In genomic region chr7:94632338-94633024, GRCh38 we compare ENCODE assay signal across 9 cellular contexts. TPM values are rescaled to one million over a fixed set of nuclear protein-coding genes. Genes with fewer than 3 reads are reported as not detected.
DNase-seq lines count a peak whose midpoint lies in the region; ATAC-seq, FAIRE-seq and TF ChIP-seq lines count a peak whose summit lies in the region.
"Had no signal": no experiment of that assay in that cellular context is flagged by ENCODE, and none has a peak within 500 bp of the region (broad histone marks: within the 10 kb centered on the region; RNA-seq: fewer than 3 reads in every experiment).

No MANE protein-coding gene starts in this region.

- peak overlapping the region; percentile 73 for H3K27ac ChIP-seq in endodermal cell (ENCODE audit: low read depth, low read length)
- H3K27ac ChIP-seq in small intestine (ENCODE audit: low read depth in 1 of 2, low read length in 1 of 2): no peak overlapping the region

- no peak for TF ChIP-seq CTCF in endodermal cell (conservative IDR thresholded peaks at IDR 0.05)

- peaks cover 5% of the 10 kb centered on the region for H3K4me1 Mint-ChIP-seq in activated naive CD8-positive, alpha-beta T cell treated with anti-CD3 and anti-CD28 coated beads, Interleukin-2, amount 50 U/mL, for 24 hours
- peaks cover 2% of the 10 kb centered on the region for H3K4me1 Mint-ChIP-seq in activated naive CD8-positive, alpha-beta T cell treated with anti-CD3 and anti-CD28 coated beads for 36 hours
- peaks cover 17% of the 10 kb centered on the region for H3K4me1 Mint-ChIP-seq in endodermal cell
- H3K4me1 Mint-ChIP-seq: central memory CD8-positive, alpha-beta T cell had no signal

- H3K9me3 ChIP-seq in endodermal cell (ENCODE audit: control insufficient read depth, low read length): no peaks in the 10 kb centered on the region
- H3K9me3 ChIP-seq in small intestine (ENCODE audit: control insufficient read depth, low read depth): no peaks in the 10 kb centered on the region

- intact Hi-C loops in left ventricle myocardium superior (cut with micrococcal nuclease): no loop called here

- no peak overlapping the region for H3K9ac ChIP-seq in endodermal cell (ENCODE audit: extremely low read depth, low read length, poor library complexity, severe bottlenecking)

- no peaks in the 10 kb centered on the region for H3K9me3 Mint-ChIP-seq in activated naive CD8-positive, alpha-beta T cell treated with anti-CD3 and anti-CD28 coated beads, Interleukin-2, amount 50 U/mL, for 24 hours
- no peaks in the 10 kb centered on the region for H3K9me3 Mint-ChIP-seq in activated naive CD8-positive, alpha-beta T cell treated with anti-CD3 and anti-CD28 coated beads for 36 hours
- H3K9me3 Mint-ChIP-seq in endodermal cell: no peaks in the 10 kb centered on the region
- H3K9me3 Mint-ChIP-seq: central memory CD8-positive, alpha-beta T cell had no signal

- H3K36me3 ChIP-seq in endodermal cell (ENCODE audit: control insufficient read depth, insufficient read depth, low read length): no peaks in the 10 kb centered on the region
- H3K36me3 ChIP-seq in small intestine (ENCODE audit: control insufficient read depth in 2 of 2, insufficient read depth in 2 of 2, low read length in 2 of 2): no peaks in the 10 kb centered on the region

- DNase-seq in activated naive CD8-positive, alpha-beta T cell treated with anti-CD3 and anti-CD28 coated beads, Interleukin-2, amount 50 U/mL, for 24 hours: no peak
- no peak for DNase-seq in activated naive CD8-positive, alpha-beta T cell treated with anti-CD3 and anti-CD28 coated beads for 36 hours
- DNase-seq in NCI-H187 (lab: John Stamatoyannopoulos, UW) (peak; percentile 3 to 7), endodermal cell (no peak), superior temporal gyrus (ENCODE audit: extremely low spot score) (peak; percentile 45), LoVo (ENCODE audit: low spot score) (no peak), small intestine (no peak), left ventricle myocardium superior (no peak)

- no peaks in the 10 kb centered on the region for H3K27me3 ChIP-seq in endodermal cell (ENCODE audit: control insufficient read depth, insufficient read depth, low read length, poor library complexity, severe bottlenecking)
- H3K27me3 ChIP-seq in small intestine (ENCODE audit: control insufficient read depth in 2 of 2, insufficient read depth in 2 of 2, low read length in 2 of 2): peaks cover 0 to 2% of the 10 kb centered on the region in 2 donors

- no peak overlapping the region for H3K27ac Mint-ChIP-seq in activated naive CD8-positive, alpha-beta T cell treated with anti-CD3 and anti-CD28 coated beads, Interleukin-2, amount 50 U/mL, for 24 hours
- no peak overlapping the region for H3K27ac Mint-ChIP-seq in activated naive CD8-positive, alpha-beta T cell treated with anti-CD3 and anti-CD28 coated beads for 36 hours
- no peak overlapping the region for H3K27ac Mint-ChIP-seq in endodermal cell

- H3K4me3 ChIP-seq in endodermal cell (ENCODE audit: low read length) (no peak overlapping the region), small intestine (ENCODE audit: low read depth in 1 of 2, low read length in 2 of 2) (no peak overlapping the region)

- H3K27me3 Mint-ChIP-seq in activated naive CD8-positive, alpha-beta T cell treated with anti-CD3 and anti-CD28 coated beads, Interleukin-2, amount 50 U/mL, for 24 hours: peaks cover 6% of the 10 kb centered on the region
- peaks cover 13% of the 10 kb centered on the region for H3K27me3 Mint-ChIP-seq in activated naive CD8-positive, alpha-beta T cell treated with anti-CD3 and anti-CD28 coated beads for 36 hours
- H3K27me3 Mint-ChIP-seq in endodermal cell (ENCODE audit: insufficient read depth): no peaks in the 10 kb centered on the region

- no peaks in the 10 kb centered on the region for H3K36me3 Mint-ChIP-seq in activated naive CD8-positive, alpha-beta T cell treated with anti-CD3 and anti-CD28 coated beads, Interleukin-2, amount 50 U/mL, for 24 hours (ENCODE audit: low read depth)
- H3K36me3 Mint-ChIP-seq in activated naive CD8-positive, alpha-beta T cell treated with anti-CD3 and anti-CD28 coated beads for 36 hours: no peaks in the 10 kb centered on the region
- no peaks in the 10 kb centered on the region for H3K36me3 Mint-ChIP-seq in endodermal cell (ENCODE audit: low read depth)

- H3K4me3 Mint-ChIP-seq in activated naive CD8-positive, alpha-beta T cell treated with anti-CD3 and anti-CD28 coated beads, Interleukin-2, amount 50 U/mL, for 24 hours: no peak overlapping the region
- no peak overlapping the region for H3K4me3 Mint-ChIP-seq in activated naive CD8-positive, alpha-beta T cell treated with anti-CD3 and anti-CD28 coated beads for 36 hours
- no peak overlapping the region for H3K4me3 Mint-ChIP-seq in endodermal cell
- H3K4me3 Mint-ChIP-seq: central memory CD8-positive, alpha-beta T cell had no signal

- peak; percentile 65 for ATAC-seq in activated naive CD8-positive, alpha-beta T cell treated with anti-CD3 and anti-CD28 coated beads, Interleukin-2, amount 50 U/mL, for 24 hours
- no peak for ATAC-seq in left ventricle myocardium superior

- FAIRE-seq in small intestine (lab: Jason Lieb, UNC): no peak

- WGBS in endodermal cell (ENCODE audit: insufficient coverage in 1 of 2, insufficient read length in 1 of 2), 2 experiments: 54 to 92% methylated on average over 2 to 5 of the region's 5 CpGs
- 44 to 51% (median 49%) methylated on average over 5 of the region's 5 CpGs for WGBS in small intestine, 3 donors

- no peaks in the 10 kb centered on the region for H3K4me1 ChIP-seq in endodermal cell (ENCODE audit: control insufficient read depth, insufficient read depth, low read length)
- no peaks in the 10 kb centered on the region for H3K4me1 ChIP-seq in small intestine (ENCODE audit: control insufficient read depth in 2 of 2, insufficient read depth in 1 of 2, low read depth in 1 of 2, low read length in 1 of 2)

RNA-seq across cellular contexts. Expression of gene SGCE, which starts 23.5 kb away (rescaled TPM):
- under 1 TPM in 1 of 2 experiments, not detected in 1; 0.19 TPM for total RNA-seq in activated naive CD8-positive, alpha-beta T cell treated with anti-CD3 and anti-CD28 coated beads for 36 hours
- total RNA-seq in endodermal cell: 10 to 100 TPM; 40.9 to 45.9 TPM
- 56.5 TPM for polyA plus RNA-seq in endodermal cell (2013, experiment 1 of 2)
- 54.0 TPM for polyA plus RNA-seq in endodermal cell (2013, experiment 2 of 2)
- 10 to 100 TPM in 1 of 3 donors, 1 to 10 TPM in 1, not detected in 1; 5.9 to 16.8 TPM for polyA plus RNA-seq in small intestine
- total RNA-seq in left ventricle myocardium superior: 17.4 TPM

Comparison
In these comparisons a context has a peak if more than half of its experiments do, and no peak if none do; other contexts are left out.
1. DNase-seq: peak in NCI-H187 (2 of 2) and superior temporal gyrus (single experiment); none in activated naive CD8-positive, alpha-beta T cell treated with anti-CD3 and anti-CD28 coated beads, Interleukin-2, amount 50 U/mL, for 24 hours (single experiment), activated naive CD8-positive, alpha-beta T cell treated with anti-CD3 and anti-CD28 coated beads for 36 hours (single experiment), endodermal cell (single experiment), LoVo (single experiment), small intestine (single experiment) and left ventricle myocardium superior (single experiment).
2. RNA of gene SGCE, which starts 23.5 kb away (total RNA-seq): 40.9 to 45.9 TPM in endodermal cell and 17.4 TPM in left ventricle myocardium superior (single experiment); 0.19 TPM in activated naive CD8-positive, alpha-beta T cell treated with anti-CD3 and anti-CD28 coated beads for 36 hours; every median in the first group is over 10 times any median in the second.